ENCODE assay signal across 7 cellular contexts in the genomic region with DNA sequence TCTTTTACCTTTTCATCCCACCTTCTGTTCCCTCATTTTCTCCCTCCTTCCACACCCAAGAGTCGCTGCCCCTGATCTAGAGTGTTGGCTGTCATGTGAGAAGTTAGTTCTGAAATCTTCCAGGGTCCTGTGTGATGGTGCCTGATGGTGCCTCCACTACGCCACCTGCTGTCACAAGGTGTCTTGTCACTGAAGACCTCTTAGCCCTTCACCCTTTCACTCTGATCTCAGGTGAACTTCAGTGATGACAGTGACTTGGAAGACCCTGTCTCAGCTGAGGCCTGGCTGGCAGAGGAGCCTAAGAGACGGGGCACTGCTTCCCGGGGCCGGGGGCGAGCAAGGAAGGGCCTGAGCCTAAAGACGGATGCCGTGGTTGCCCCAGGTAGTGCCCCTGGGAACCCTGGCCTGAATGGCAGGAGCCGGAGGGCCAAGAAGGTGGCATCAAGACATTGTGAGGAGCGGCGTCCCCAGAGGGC. TPM values are rescaled to one million over a fixed set of nuclear protein-coding genes. Genes with fewer than 3 reads are reported as not detected.
DNase-seq lines count a peak whose midpoint lies in the region; ATAC-seq and TF ChIP-seq lines count a peak whose summit lies in the region.

No MANE protein-coding gene starts in this region.

- peak; percentile 90 for ATAC-seq in left lung

- no peaks in the 10 kb centered on the region for H3K9me3 ChIP-seq in left lung

- peaks cover 0 to 19% of the 10 kb centered on the region in 2 donors for H3K36me3 ChIP-seq in left lung

- intact Hi-C loops in left lung (cut with DNase I): loop anchor here in 1 of 2 donors (2.0 kb wide), 1 partner anchor 75 kb away; no protein-coding TSS in a partner anchor

- no peaks in the 10 kb centered on the region for H3K27me3 ChIP-seq in left lung

- peaks cover 0 to 2% of the 10 kb centered on the region in 2 donors for H3K4me1 ChIP-seq in left lung

- H3K27ac ChIP-seq in left lung: no peak overlapping the region

- TF ChIP-seq CTCF in GM12864 (IDR thresholded peaks at IDR 0.05; ENCODE audit: low read depth, low read length, missing control alignments): peak; percentile 80
- peak; percentile 79 for TF ChIP-seq CTCF in NB4 (IDR thresholded peaks at IDR 0.05; ENCODE audit: low read depth, low read length)
- TF ChIP-seq CTCF in choroid plexus epithelial cell (conservative IDR thresholded peaks at IDR 0.05; ENCODE audit: low read depth, low read length): peak; percentile 75
- TF ChIP-seq CTCF in left lung (IDR thresholded peaks at IDR 0.05): peak; percentile 52 to 65

- DNase-seq in GM12864 (ENCODE audit: low read depth) (peak; percentile 39), NB4 (ENCODE audit: low read depth) (peak; percentile 72), choroid plexus epithelial cell (ENCODE audit: low read depth) (peak; percentile 73), left lung (peak; percentile 65 to 77), cortex of kidney (lab: John Stamatoyannopoulos, UW) (no peak)
- peak; percentile 76 to 79 for DNase-seq in activated CD4-positive, alpha-beta T cell treated with anti-CD3 and anti-CD28 coated beads for 4 hours
- peak; percentile 66 for DNase-seq in stimulated activated CD8-positive, alpha-beta memory T cell treated with anti-CD3 and anti-CD28 coated beads, Interleukin-12 subunit alpha, Interleukin-12 subunit beta, amount 100 ng/mL, for 1 hour (ENCODE audit: low read depth)

- no peak for TF ChIP-seq POLR2A in NB4 (IDR thresholded peaks at IDR 0.05; ENCODE audit: extremely low read depth, insufficient read length)

- H3K4me3 ChIP-seq in GM12864 (ENCODE audit: low read depth, low read length) (no peak overlapping the region), NB4 (ENCODE audit: low read depth, low read length) (no peak overlapping the region), choroid plexus epithelial cell (ENCODE audit: low read depth, low read length) (no peak overlapping the region), left lung (no peak overlapping the region)

RNA-seq across cellular contexts. Expression of a gene that starts 7.6 kb away (rescaled TPM):
- total RNA-seq in left lung: 100 to 1,000 TPM; 321 to 370 TPM

RNA-seq across cellular contexts. Expression of a gene that starts 11.7 kb away (rescaled TPM):
- 10 to 100 TPM; 27.7 to 45.2 TPM for total RNA-seq in left lung

RNA-seq across cellular contexts. Expression of a gene that starts 19.7 kb away (rescaled TPM):
- total RNA-seq in left lung: 1 to 10 TPM; 2.8 to 4.1 TPM

RNA-seq across cellular contexts. Expression of a gene that starts 33.6 kb away (rescaled TPM):
- total RNA-seq in left lung: 10 to 100 TPM; 44.0 to 51.2 TPM

RNA-seq across cellular contexts. Expression of a gene that starts 48.4 kb away (rescaled TPM):
- total RNA-seq in left lung: under 1 TPM in 1 of 2 donors, not detected in 1; 0.64 TPM
